Comparison of ENCODE assay signal across 11 cellular contexts in genomic region chr15:35667908-35668307, GRCh38.
DNase-seq lines count a peak whose midpoint lies in the region; ATAC-seq lines count a peak whose summit lies in the region.
"Had no signal": no experiment of that assay in that cellular context is flagged by ENCODE, and none has a peak within 500 bp of the region (broad histone marks: within the 10 kb centered on the region; RNA-seq: fewer than 3 reads in every experiment).

No MANE protein-coding gene starts in this region.

- H3K4me1 ChIP-seq in ACC112 (ENCODE audit: control insufficient read depth, insufficient read depth, low read length, unreplicated experiment) (peaks cover 14% of the 10 kb centered on the region), mesenchymal stem cell (ENCODE audit: control insufficient read depth, insufficient read depth, low read depth, low read length) (peaks cover 2% of the 10 kb centered on the region)
- no peaks in the 10 kb centered on the region for H3K4me1 ChIP-seq in CD8-positive, alpha-beta memory T cell (ENCODE audit: insufficient read depth, low read length)
- H3K4me1 ChIP-seq: Peyer's patch had no signal

- H3K9me3 ChIP-seq in CD8-positive, alpha-beta memory T cell (ENCODE audit: low read length): no peaks in the 10 kb centered on the region
- no peaks in the 10 kb centered on the region for H3K9me3 ChIP-seq in mesenchymal stem cell (ENCODE audit: control insufficient read depth, low read length)
- H3K9me3 ChIP-seq: BLaER1, Peyer's patch had no signal

- no peak overlapping the region for H3K23ac ChIP-seq in mesenchymal stem cell (ENCODE audit: low read length in 2 of 2)

- H3K4me3 Mint-ChIP-seq in CD8-positive, alpha-beta memory T cell: peak overlapping the region in 4 of 7 donors; percentile 12 to 28 (median 14)
- H3K4me3 Mint-ChIP-seq in activated T-helper 17 cell treated with anti-CD3 and anti-CD28 coated beads, Interleukin-2, amount 50 U/mL, for 72 hours: no peak overlapping the region

- no peaks in the 10 kb centered on the region for H3K79me2 ChIP-seq in ACC112 (ENCODE audit: control insufficient read depth, insufficient read depth, low read length, unreplicated experiment)

- no peak overlapping the region for H3K18ac ChIP-seq in mesenchymal stem cell (ENCODE audit: low read depth in 1 of 2, low read length in 2 of 2)

- POLR2A ChIA-PET in CD8-positive, alpha-beta memory T cell (lab: Charles Lee): no interaction called here

- peak overlapping the region; percentile 82 for H2AFZ ChIP-seq in ACC112 (ENCODE audit: low read length, unreplicated experiment)
- no peak overlapping the region for H2AFZ ChIP-seq in mesenchymal stem cell (ENCODE audit: low read depth, low read length)

- H4K91ac ChIP-seq in mesenchymal stem cell (ENCODE audit: low read length): no peak overlapping the region

- WGBS in mesenchymal stem cell: 40% methylated on average over 1 of the region's 1 CpG

- H3K27me3 Mint-ChIP-seq in CD8-positive, alpha-beta memory T cell: peaks cover 4 to 13% of the 10 kb centered on the region in 2 donors
- H3K27me3 Mint-ChIP-seq in activated T-helper 17 cell treated with anti-CD3 and anti-CD28 coated beads, Interleukin-2, amount 50 U/mL, for 72 hours: peaks cover 6% of the 10 kb centered on the region

- no peaks in the 10 kb centered on the region for H3K36me3 ChIP-seq in ACC112 (ENCODE audit: insufficient read depth, low read length)
- H3K36me3 ChIP-seq in CD8-positive, alpha-beta memory T cell (ENCODE audit: insufficient read depth, low read length): no peaks in the 10 kb centered on the region
- no peaks in the 10 kb centered on the region for H3K36me3 ChIP-seq in mesenchymal stem cell (ENCODE audit: control insufficient read depth in 1 of 2, insufficient read depth in 2 of 2, low read depth in 1 of 2, low read length in 2 of 2)
- H3K36me3 ChIP-seq: BLaER1, Peyer's patch had no signal

- H3K79me1 ChIP-seq in mesenchymal stem cell (replicated peaks; ENCODE audit: low read length, poor library complexity, severe bottlenecking): no peaks in the 10 kb centered on the region

- H3K4me3 ChIP-seq in ACC112 (ENCODE audit: low read depth, low read length): no peak overlapping the region; the same call in 1 of the 2 replicates
- no peak overlapping the region for H3K4me3 ChIP-seq in CD8-positive, alpha-beta memory T cell (ENCODE audit: low read length)
- no peak overlapping the region for H3K4me3 ChIP-seq in mesenchymal stem cell (ENCODE audit: insufficient read depth in 1 of 2, low read depth in 1 of 2, low read length in 2 of 2)
- H3K4me3 ChIP-seq: BLaER1, Peyer's patch had no signal

- no peak overlapping the region for H3K9ac ChIP-seq in mesenchymal stem cell (ENCODE audit: low read length)
- H3K9ac ChIP-seq: BLaER1 had no signal

- H2BK120ac ChIP-seq in mesenchymal stem cell (ENCODE audit: low read depth, low read length): no peak overlapping the region

- H3K36me3 Mint-ChIP-seq in CD8-positive, alpha-beta memory T cell: no peaks in the 10 kb centered on the region
- no peaks in the 10 kb centered on the region for H3K36me3 Mint-ChIP-seq in activated T-helper 17 cell treated with anti-CD3 and anti-CD28 coated beads, Interleukin-2, amount 50 U/mL, for 72 hours (ENCODE audit: low read depth)

- no peak for DNase-seq in CD8-positive, alpha-beta memory T cell
- DNase-seq in UCSD-AML1 (lab: John Stamatoyannopoulos, UW; ENCODE audit: unreplicated experiment) (peak; percentile 11), mesenchymal stem cell (no peak), Kasumi-1 (lab: John Stamatoyannopoulos, UW) (no peak)
- DNase-seq: NCI-H146, Peyer's patch, SHP77 treated with DMSO at 0.1 percent for 48 hours had no signal

- H3K27me3 ChIP-seq in ACC112 (ENCODE audit: insufficient read depth, low read length) (no peaks in the 10 kb centered on the region), mesenchymal stem cell (ENCODE audit: control insufficient read depth in 1 of 2, insufficient read depth in 1 of 2, low read length in 2 of 2) (no peaks in the 10 kb centered on the region)
- H3K27me3 ChIP-seq in CD8-positive, alpha-beta memory T cell (ENCODE audit: insufficient read depth, low read length, poor library complexity, severe bottlenecking): no peaks in the 10 kb centered on the region
- H3K27me3 ChIP-seq: BLaER1, Peyer's patch had no signal

- no peak overlapping the region for H3K4me2 ChIP-seq in mesenchymal stem cell (ENCODE audit: low read length, poor library complexity, severe bottlenecking)

- H2AK5ac ChIP-seq in mesenchymal stem cell (ENCODE audit: low read length, severe bottlenecking): no peak overlapping the region

- no peak overlapping the region for H2BK5ac ChIP-seq in mesenchymal stem cell (ENCODE audit: low read depth, low read length, poor library complexity, severe bottlenecking)

- H3K4ac ChIP-seq in mesenchymal stem cell (ENCODE audit: low read depth in 1 of 2, low read length in 2 of 2): peak overlapping the region in 1 of 2 experiments; percentile 90

- CTCF ChIA-PET in CD8-positive, alpha-beta memory T cell (lab: Charles Lee): no interaction called here

- peak overlapping the region in 1 of 8 donors; percentile 5 for H3K27ac Mint-ChIP-seq in CD8-positive, alpha-beta memory T cell
- no peak overlapping the region for H3K27ac Mint-ChIP-seq in activated T-helper 17 cell treated with anti-CD3 and anti-CD28 coated beads, Interleukin-2, amount 50 U/mL, for 72 hours

- peak overlapping the region; percentile 39 for H2BK15ac ChIP-seq in mesenchymal stem cell (ENCODE audit: low read depth, poor library complexity, severe bottlenecking)

- H3K14ac ChIP-seq in mesenchymal stem cell (ENCODE audit: low read length in 2 of 2): no peak overlapping the region

- no peak for ATAC-seq in GM18502 (IDR thresholded peaks at IDR 0.05; ENCODE audit: poor library complexity, unreplicated experiment)
- no peak for ATAC-seq in activated T-helper 17 cell treated with anti-CD3 and anti-CD28 coated beads, Interleukin-2, amount 50 U/mL, for 72 hours (replicated peaks)

- no peak overlapping the region for H3K27ac ChIP-seq in ACC112 (ENCODE audit: low read depth, low read length)
- H3K27ac ChIP-seq in CD8-positive, alpha-beta memory T cell (ENCODE audit: low read depth, low read length): no peak overlapping the region
- no peak overlapping the region for H3K27ac ChIP-seq in mesenchymal stem cell (ENCODE audit: low read length, poor library complexity, severe bottlenecking)
- H3K27ac ChIP-seq: BLaER1, Peyer's patch had no signal

- H3K9me3 Mint-ChIP-seq in CD8-positive, alpha-beta memory T cell: no peaks in the 10 kb centered on the region
- H3K9me3 Mint-ChIP-seq in activated T-helper 17 cell treated with anti-CD3 and anti-CD28 coated beads, Interleukin-2, amount 50 U/mL, for 72 hours: no peaks in the 10 kb centered on the region

- peaks cover 7 to 25% (median 16%) of the 10 kb centered on the region in 3 donors for H3K4me1 Mint-ChIP-seq in CD8-positive, alpha-beta memory T cell
- peaks cover 3% of the 10 kb centered on the region for H3K4me1 Mint-ChIP-seq in activated T-helper 17 cell treated with anti-CD3 and anti-CD28 coated beads, Interleukin-2, amount 50 U/mL, for 72 hours

- H2BK12ac ChIP-seq in mesenchymal stem cell (ENCODE audit: low read length in 2 of 2): peak overlapping the region in 1 of 2 experiments; percentile 74

- no peak overlapping the region for H4K8ac ChIP-seq in mesenchymal stem cell (ENCODE audit: low read length)
